ENCODE assay signal across 12 cellular contexts in the genomic region with DNA sequence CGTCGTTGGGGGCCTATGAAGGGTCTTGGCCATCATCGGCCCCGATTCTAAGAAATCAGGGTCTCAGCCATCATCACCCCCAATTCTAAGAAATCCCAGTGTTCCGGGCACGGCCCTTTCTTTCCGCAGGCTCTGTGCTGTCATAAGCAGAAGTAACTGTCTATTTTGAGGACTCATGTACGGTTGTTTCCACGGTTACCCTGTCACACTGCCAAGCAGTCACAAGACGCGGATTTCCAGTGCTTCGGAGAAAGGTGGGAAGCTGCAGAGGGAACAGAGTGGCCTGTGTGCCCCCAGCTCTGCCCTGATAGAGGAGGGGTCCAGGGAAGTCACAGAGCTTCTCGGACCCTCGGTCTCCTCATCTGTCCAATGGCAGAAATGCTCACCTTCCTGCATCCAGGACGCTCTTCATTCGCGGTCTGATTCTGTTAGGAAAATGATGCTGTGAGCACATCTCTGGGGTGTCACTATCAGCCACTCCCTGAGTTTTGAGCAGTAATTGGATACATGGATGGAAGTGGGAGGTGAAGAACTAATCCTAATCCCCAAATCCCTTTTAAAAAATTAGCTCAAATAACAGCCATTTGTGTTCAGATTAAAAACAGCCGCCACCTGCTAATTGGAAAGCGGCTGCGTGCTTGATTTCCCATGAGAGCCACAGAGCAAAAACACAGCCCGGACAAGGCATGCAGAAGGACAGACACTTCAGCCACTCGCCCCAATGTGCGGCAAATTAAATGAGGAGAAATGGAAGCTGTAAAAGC.
A peak's percentile ranks its signal among the peaks of the same experiment; 100 is the strongest.
DNase-seq lines count a peak whose midpoint lies in the region; ATAC-seq, FAIRE-seq and TF ChIP-seq lines count a peak whose summit lies in the region.
"Had no signal": no experiment of that assay in that cellular context is flagged by ENCODE, and none has a peak within 500 bp of the region (broad histone marks: within the 10 kb centered on the region; RNA-seq: fewer than 3 reads in every experiment).

No MANE protein-coding gene starts in this region.

- peak; percentile 41 for DNase-seq in MV-4-11 (lab: John Stamatoyannopoulos, UW)
- DNase-seq in NCI-H82 treated with DMSO at 0.1 percent for 48 hours (lab: John Stamatoyannopoulos, UW; ENCODE audit: unreplicated experiment): peak; percentile 76
- DNase-seq in dorsolateral prefrontal cortex: peak; percentile 45 to 85 (median 74)
- DNase-seq in putamen (ENCODE audit: low spot score): peak; percentile 77
- no peak for DNase-seq in DMS114 treated with DMSO at 0.1 percent for 48 hours (lab: John Stamatoyannopoulos, UW; ENCODE audit: unreplicated experiment)
- DNase-seq in urothelium cell line (ENCODE audit: low spot score): no peak
- DNase-seq in sigmoid colon: no peak
- DNase-seq: GDM1, Peyer's patch had no signal

- no peak for TF ChIP-seq EP300 in sigmoid colon (IDR thresholded peaks at IDR 0.05)

- TF ChIP-seq POLR2A in sigmoid colon (IDR thresholded peaks at IDR 0.05): no peak

- no peaks in the 10 kb centered on the region for H3K36me3 ChIP-seq in sigmoid colon
- H3K36me3 ChIP-seq: gastroesophageal sphincter, Peyer's patch had no signal

- peak overlapping the region; percentile 25 to 92 (median 76) for H3K27ac ChIP-seq in dorsolateral prefrontal cortex
- H3K27ac ChIP-seq in sigmoid colon: no peak overlapping the region
- H3K27ac ChIP-seq: gastroesophageal sphincter, Peyer's patch had no signal

- ATAC-seq in HG03159 (IDR thresholded peaks at IDR 0.05; ENCODE audit: unreplicated experiment): no peak
- ATAC-seq: gastroesophageal sphincter had no signal

- no peaks in the 10 kb centered on the region for H3K9me3 ChIP-seq in sigmoid colon
- H3K9me3 ChIP-seq: Peyer's patch had no signal

- no peak for TF ChIP-seq CTCF in dorsolateral prefrontal cortex (IDR thresholded peaks at IDR 0.05 in 54 of 56, conservative IDR thresholded peaks at IDR 0.05 in 2 of 56; ENCODE audit: low read depth in 1 of 56, partially characterized antibody in 56 of 56)
- TF ChIP-seq CTCF in sigmoid colon (IDR thresholded peaks at IDR 0.05): no peak

- 67 to 71% methylated on average over 23 of the region's 23 CpGs for WGBS in sigmoid colon, 2 donors

- intact Hi-C loops in dorsolateral prefrontal cortex (cut with DNase I): no loop called here
- intact Hi-C loops in sigmoid colon (cut with DNase I): no loop called here

- FAIRE-seq in urothelium cell line (lab: Jason Lieb, UNC): no peak
- FAIRE-seq: GM19239 had no signal

- H3K4me1 ChIP-seq in sigmoid colon: no peaks in the 10 kb centered on the region
- H3K4me1 ChIP-seq: Peyer's patch had no signal

- H3K27me3 ChIP-seq in dorsolateral prefrontal cortex (no peaks in the 10 kb centered on the region), sigmoid colon (peaks cover 3 to 40% (median 24%) of the 10 kb centered on the region in 3 donors)
- H3K27me3 ChIP-seq: Peyer's patch had no signal

- no peak overlapping the region for H3K4me3 ChIP-seq in dorsolateral prefrontal cortex
- no peak overlapping the region for H3K4me3 ChIP-seq in sigmoid colon
- H3K4me3 ChIP-seq: gastroesophageal sphincter, Peyer's patch had no signal

Comparison
In these comparisons a context has a peak if more than half of its experiments do, and no peak if none do; other contexts are left out.
1. DNase-seq: peak in MV-4-11 (single experiment), NCI-H82 treated with DMSO at 0.1 percent for 48 hours (single experiment), dorsolateral prefrontal cortex (10 of 10) and putamen (single experiment); none in DMS114 treated with DMSO at 0.1 percent for 48 hours (single experiment), urothelium cell line (single experiment) and sigmoid colon (single experiment).
2. H3K27ac ChIP-seq: peak in dorsolateral prefrontal cortex (59 of 59); none in sigmoid colon (0 of 4).